2 cellular contexts compared by ENCODE assay signal in genomic region chr3:73601476-73601875, GRCh38.
TF ChIP-seq lines count a peak whose summit lies in the region.

No MANE protein-coding gene starts in this region.

TF ChIP-seq in SK-N-SH, 30 proteins besides CTCF, POLR2A, EP300 and RAD21:
- 0 out of 2 replicates have a peak, but pooled peaks have one; percentile 6 for TF ChIP-seq TCF12 (IDR thresholded peaks at IDR 0.05)
- peak; percentile 55 for TF ChIP-seq PBX3 (IDR thresholded peaks at IDR 0.05)
- TF ChIP-seq FOXM1 (IDR thresholded peaks at IDR 0.05; ENCODE audit: low read depth), result no peak
- TF ChIP-seq SIN3A (IDR thresholded peaks at IDR 0.05; ENCODE audit: borderline replicate concordance, low read depth, low read length), result no peak
- TF ChIP-seq FOSL2 (IDR thresholded peaks at IDR 0.05; ENCODE audit: borderline replicate concordance, low read depth), result peak; percentile 41; the same call in 1 of the 2 replicates
- TF ChIP-seq GABPA (IDR thresholded peaks at IDR 0.05; ENCODE audit: low read depth), result no peak

TF ChIP-seq in SK-N-SH treated with all-trans-retinoic acid at 6 μM for 48 hours, 23 proteins besides CTCF, POLR2A, EP300 and RAD21:
- no peak for TF ChIP-seq SNAI2 (CRISPR knock-in tag; IDR thresholded peaks at IDR 0.05)
- no peak for TF ChIP-seq ZNF8 (CRISPR knock-in tag; IDR thresholded peaks at IDR 0.05)
- TF ChIP-seq ZNF565 (CRISPR knock-in tag; conservative IDR thresholded peaks at IDR 0.05; ENCODE audit: low read depth), result no peak
- TF ChIP-seq TCF4 (CRISPR knock-in tag; IDR thresholded peaks at IDR 0.05; ENCODE audit: borderline replicate concordance), result no peak
